ENCODE assay signal across 15 cellular contexts in the genomic region with DNA sequence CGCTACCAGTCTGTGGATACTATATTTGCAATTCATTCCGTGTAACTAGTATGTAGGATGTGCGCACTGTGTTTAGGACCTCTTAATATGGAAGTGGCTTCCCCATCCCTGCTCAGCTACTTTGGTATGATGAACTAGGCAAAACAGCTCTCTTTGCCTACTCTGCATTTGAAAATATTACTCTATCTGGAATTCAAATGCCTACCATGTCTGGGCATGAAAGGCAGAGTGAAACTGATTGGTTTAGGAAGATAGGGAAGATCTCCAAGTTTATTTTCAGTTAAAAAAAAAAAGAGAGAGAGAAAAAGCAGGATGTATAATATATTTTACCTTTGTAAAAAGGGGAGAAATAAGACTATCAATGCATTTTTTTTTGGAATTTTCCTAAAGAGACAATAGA.
DNase-seq lines count a peak whose midpoint lies in the region; ATAC-seq, FAIRE-seq and TF ChIP-seq lines count a peak whose summit lies in the region.
"Had no signal": no experiment of that assay in that cellular context is flagged by ENCODE, and none has a peak within 500 bp of the region (broad histone marks: within the 10 kb centered on the region; RNA-seq: fewer than 3 reads in every experiment).

No MANE protein-coding gene starts in this region.

- H3K4me3 ChIP-seq in GM23338 (no peak overlapping the region), bronchial epithelial cell (ENCODE audit: low read depth, low read length) (no peak overlapping the region), keratinocyte (ENCODE audit: control insufficient read depth in 2 of 3, extremely low read depth in 1 of 3, insufficient read depth in 2 of 3, low read depth in 1 of 3, low read length in 3 of 3) (peak overlapping the region in 1 of 3 experiments; percentile 4)
- H3K4me3 ChIP-seq: BLaER1 treated with 17β-estradiol and CSF1 and Interleukin-3, amounts not matched to agents 10 nM and 100 nM; GM12878; GM23248 had no signal

- no peak for FAIRE-seq in bronchial epithelial cell (lab: Jason Lieb, UNC)
- FAIRE-seq in keratinocyte (lab: Jason Lieb, UNC), result peak; percentile 32
- FAIRE-seq: GM12878 had no signal

- H3K4me3 Mint-ChIP-seq in GM23338 (no peak overlapping the region), nephron progenitor cell (no peak overlapping the region)
- H3K4me3 Mint-ChIP-seq: CD4-positive, CD25-positive, alpha-beta regulatory T cell; H9 had no signal

- no peaks in the 10 kb centered on the region for H3K4me1 Mint-ChIP-seq in GM23338
- no peaks in the 10 kb centered on the region for H3K4me1 Mint-ChIP-seq in nephron progenitor cell
- H3K4me1 Mint-ChIP-seq: CD4-positive, CD25-positive, alpha-beta regulatory T cell; H9 had no signal

- H3K9me1 ChIP-seq in keratinocyte (ENCODE audit: control insufficient read depth, extremely low read depth, insufficient read depth, low read length), result no peaks in the 10 kb centered on the region

- H3K79me2 ChIP-seq in GM23338 (replicated peaks; ENCODE audit: insufficient read depth) (no peaks in the 10 kb centered on the region), keratinocyte (ENCODE audit: control insufficient read depth, insufficient read depth, low read length) (no peaks in the 10 kb centered on the region)

- H3K9me3 ChIP-seq in keratinocyte (ENCODE audit: control insufficient read depth, low read depth, low read length), result peaks cover 2% of the 10 kb centered on the region
- H3K9me3 ChIP-seq: BLaER1 treated with 17β-estradiol and CSF1 and Interleukin-3, amounts not matched to agents 10 nM and 100 nM had no signal

- no peaks in the 10 kb centered on the region for H3K36me3 ChIP-seq in GM23338 (ENCODE audit: insufficient read depth)
- no peaks in the 10 kb centered on the region for H3K36me3 ChIP-seq in bronchial epithelial cell (ENCODE audit: control insufficient read depth, insufficient read depth, low read length)
- H3K36me3 ChIP-seq in keratinocyte (ENCODE audit: control insufficient read depth in 2 of 2, extremely low read depth in 1 of 2, insufficient read depth in 2 of 2, low read length in 2 of 2), result no peaks in the 10 kb centered on the region
- H3K36me3 ChIP-seq: BLaER1 treated with 17β-estradiol and CSF1 and Interleukin-3, amounts not matched to agents 10 nM and 100 nM had no signal

- H3K27me3 Mint-ChIP-seq in GM23338 (ENCODE audit: insufficient read depth, low read depth, poor library complexity) (no peaks in the 10 kb centered on the region), nephron progenitor cell (ENCODE audit: low read depth, poor library complexity) (no peaks in the 10 kb centered on the region)

- DNase-seq in GM23338 (ENCODE audit: low spot score), result no peak
- DNase-seq in NCI-H526 treated with DMSO at 0.1 percent for 48 hours (lab: John Stamatoyannopoulos, UW), result peak; percentile 29
- peak; percentile 66 for DNase-seq in bronchial epithelial cell (ENCODE audit: low read depth)
- no peak for DNase-seq in keratinocyte (ENCODE audit: low read depth, low spot score)
- no peak for DNase-seq in nephron progenitor cell
- no peak for DNase-seq in midbrain (lab: John Stamatoyannopoulos, UW)
- DNase-seq: ACHN; CD4-positive, CD25-positive, alpha-beta regulatory T cell; DMS 273 treated with DMSO at 0.1 percent for 48 hours; GM23248; H9 had no signal

- dilution Hi-C loops in keratinocyte (cut with MboI; ENCODE audit: extremely low pct_ligation_motif_present, low sequenced_read_pairs), result no loop called here

- H4K20me1 ChIP-seq in GM23338 (replicated peaks; ENCODE audit: insufficient read depth) (no peaks in the 10 kb centered on the region), keratinocyte (ENCODE audit: control insufficient read depth, extremely low read depth, insufficient read depth, low read length) (no peaks in the 10 kb centered on the region)
- H4K20me1 ChIP-seq: BLaER1 treated with 17β-estradiol and CSF1 and Interleukin-3, amounts not matched to agents 10 nM and 100 nM had no signal

- ATAC-seq in GM23338 (no peak), SK-N-SH treated with all-trans-retinoic acid at 6 μM for 48 hours (no peak), GM18502 (IDR thresholded peaks at IDR 0.05; ENCODE audit: poor library complexity, unreplicated experiment) (no peak)
- ATAC-seq: GM12878 had no signal

- TF ChIP-seq CTCF in GM23338 (conservative IDR thresholded peaks at IDR 0.05; ENCODE audit: low read depth in 2 of 2) (no peak), bronchial epithelial cell (IDR thresholded peaks at IDR 0.05; ENCODE audit: insufficient read depth, low read length, severe bottlenecking) (no peak), keratinocyte (optimal IDR thresholded peaks at IDR 0.05 in 1 of 3, IDR thresholded peaks at IDR 0.05 in 1 of 3, conservative IDR thresholded peaks at IDR 0.05 in 1 of 3; ENCODE audit: extremely low read depth in 1 of 3, insufficient read depth in 2 of 3, low read length in 3 of 3) (no peak), nephron progenitor cell (IDR thresholded peaks at IDR 0.05) (no peak)

- H2AFZ ChIP-seq in GM23338 (peak overlapping the region; percentile 78), keratinocyte (ENCODE audit: control insufficient read depth, low read length) (peak overlapping the region; percentile 80)
- H2AFZ ChIP-seq: GM23248 had no signal

- H3K27ac Mint-ChIP-seq in GM23338 (no peak overlapping the region), nephron progenitor cell (no peak overlapping the region)
- H3K27ac Mint-ChIP-seq: CD4-positive, CD25-positive, alpha-beta regulatory T cell; H9 had no signal

- no peaks in the 10 kb centered on the region for H3K27me3 ChIP-seq in GM23338 (ENCODE audit: insufficient read depth)
- H3K27me3 ChIP-seq in bronchial epithelial cell (ENCODE audit: control insufficient read depth, insufficient read depth, low read length), result no peaks in the 10 kb centered on the region
- no peaks in the 10 kb centered on the region for H3K27me3 ChIP-seq in keratinocyte (ENCODE audit: control insufficient read depth, extremely low read depth, insufficient read depth, low read length)
- H3K27me3 ChIP-seq: BLaER1 treated with 17β-estradiol and CSF1 and Interleukin-3, amounts not matched to agents 10 nM and 100 nM had no signal

- H3K9me3 Mint-ChIP-seq in GM23338, result peaks cover 9% of the 10 kb centered on the region; the same call in 1 of the 3 replicates
- peaks cover 39% of the 10 kb centered on the region for H3K9me3 Mint-ChIP-seq in nephron progenitor cell

- H3K9me2 ChIP-seq in GM23338 (ENCODE audit: insufficient read depth), result no peaks in the 10 kb centered on the region

- H3K27ac ChIP-seq in GM23338 (ENCODE audit: low read depth) (no peak overlapping the region), keratinocyte (ENCODE audit: control insufficient read depth, insufficient read depth, low read length) (peak overlapping the region; percentile 72)
- H3K27ac ChIP-seq: BLaER1 treated with 17β-estradiol and CSF1 and Interleukin-3, amounts not matched to agents 10 nM and 100 nM; GM23248 had no signal

- H3K4me1 ChIP-seq in GM23338 (ENCODE audit: insufficient read depth) (no peaks in the 10 kb centered on the region), keratinocyte (ENCODE audit: control insufficient read depth, extremely low read depth, insufficient read depth, low read length) (peaks cover 39% of the 10 kb centered on the region)
- H3K4me1 ChIP-seq: BLaER1 treated with 17β-estradiol and CSF1 and Interleukin-3, amounts not matched to agents 10 nM and 100 nM had no signal

- peak overlapping the region; percentile 26 for H3K9ac ChIP-seq in keratinocyte (ENCODE audit: control insufficient read depth, extremely low read depth, insufficient read depth, low read length)
- H3K9ac ChIP-seq: BLaER1 treated with 17β-estradiol and CSF1 and Interleukin-3, amounts not matched to agents 10 nM and 100 nM; GM23248 had no signal

- H3F3A ChIP-seq in GM23338 (replicated peaks; ENCODE audit: low read depth), result no peaks in the 10 kb centered on the region

- H3K4me2 ChIP-seq in GM23338 (no peak overlapping the region), keratinocyte (ENCODE audit: control insufficient read depth, extremely low read depth, insufficient read depth, low read depth, low read length) (peak overlapping the region; percentile 74)
- H3K4me2 ChIP-seq: BLaER1 treated with 17β-estradiol and CSF1 and Interleukin-3, amounts not matched to agents 10 nM and 100 nM had no signal

- H3K36me3 Mint-ChIP-seq in GM23338 (ENCODE audit: low read depth) (no peaks in the 10 kb centered on the region), nephron progenitor cell (ENCODE audit: low read depth) (peaks cover 13% of the 10 kb centered on the region)
- H3K36me3 Mint-ChIP-seq: CD4-positive, CD25-positive, alpha-beta regulatory T cell had no signal

TF ChIP-seq in GM23338, 12 proteins besides CTCF, POLR2A, EP300 and RAD21 (continues in another document):
- no peak for TF ChIP-seq STAT1 (IDR thresholded peaks at IDR 0.05; ENCODE audit: unreplicated experiment)
- TF ChIP-seq JUNB (IDR thresholded peaks at IDR 0.05; ENCODE audit: unreplicated experiment), result no peak
- TF ChIP-seq, protein P1, sequence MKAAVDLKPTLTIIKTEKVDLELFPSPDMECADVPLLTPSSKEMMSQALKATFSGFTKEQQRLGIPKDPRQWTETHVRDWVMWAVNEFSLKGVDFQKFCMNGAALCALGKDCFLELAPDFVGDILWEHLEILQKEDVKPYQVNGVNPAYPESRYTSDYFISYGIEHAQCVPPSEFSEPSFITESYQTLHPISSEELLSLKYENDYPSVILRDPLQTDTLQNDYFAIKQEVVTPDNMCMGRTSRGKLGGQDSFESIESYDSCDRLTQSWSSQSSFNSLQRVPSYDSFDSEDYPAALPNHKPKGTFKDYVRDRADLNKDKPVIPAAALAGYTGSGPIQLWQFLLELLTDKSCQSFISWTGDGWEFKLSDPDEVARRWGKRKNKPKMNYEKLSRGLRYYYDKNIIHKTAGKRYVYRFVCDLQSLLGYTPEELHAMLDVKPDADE (IDR thresholded peaks at IDR 0.05), result no peak
- no peak for TF ChIP-seq ZNF331 (CRISPR knock-in tag; IDR thresholded peaks at IDR 0.05; ENCODE audit: low read depth)
- TF ChIP-seq ZNF114 (CRISPR knock-in tag; IDR thresholded peaks at IDR 0.05), result no peak

TF ChIP-seq in SK-N-SH treated with all-trans-retinoic acid at 6 μM for 48 hours, 23 proteins besides CTCF, POLR2A, EP300 and RAD21 (continues in another document):
- no peak for TF ChIP-seq ZFP3 (CRISPR knock-in tag; IDR thresholded peaks at IDR 0.05)
- TF ChIP-seq ISL1 (CRISPR knock-in tag; IDR thresholded peaks at IDR 0.05), result no peak
- TF ChIP-seq, protein P2, sequence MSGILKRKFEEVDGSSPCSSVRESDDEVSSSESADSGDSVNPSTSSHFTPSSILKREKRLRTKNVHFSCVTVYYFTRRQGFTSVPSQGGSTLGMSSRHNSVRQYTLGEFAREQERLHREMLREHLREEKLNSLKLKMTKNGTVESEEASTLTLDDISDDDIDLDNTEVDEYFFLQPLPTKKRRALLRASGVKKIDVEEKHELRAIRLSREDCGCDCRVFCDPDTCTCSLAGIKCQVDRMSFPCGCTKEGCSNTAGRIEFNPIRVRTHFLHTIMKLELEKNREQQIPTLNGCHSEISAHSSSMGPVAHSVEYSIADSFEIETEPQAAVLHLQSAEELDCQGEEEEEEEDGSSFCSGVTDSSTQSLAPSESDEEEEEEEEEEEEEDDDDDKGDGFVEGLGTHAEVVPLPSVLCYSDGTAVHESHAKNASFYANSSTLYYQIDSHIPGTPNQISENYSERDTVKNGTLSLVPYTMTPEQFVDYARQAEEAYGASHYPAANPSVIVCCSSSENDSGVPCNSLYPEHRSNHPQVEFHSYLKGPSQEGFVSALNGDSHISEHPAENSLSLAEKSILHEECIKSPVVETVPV (CRISPR knock-in tag; IDR thresholded peaks at IDR 0.05), result no peak
- TF ChIP-seq ZNF8 (CRISPR knock-in tag; IDR thresholded peaks at IDR 0.05), result no peak

Comparison
In these comparisons a context has a peak if more than half of its experiments do, and no peak if none do; other contexts are left out.
1. DNase-seq: peak in NCI-H526 treated with DMSO at 0.1 percent for 48 hours (single experiment) and bronchial epithelial cell (single experiment); none in GM23338 (single experiment), keratinocyte (single experiment), nephron progenitor cell (single experiment) and midbrain (single experiment).